ENCODE assay signal across 8 cellular contexts in genomic region chr7:124101173-124101768, GRCh38.
DNase-seq lines count a peak whose midpoint lies in the region; ATAC-seq and TF ChIP-seq lines count a peak whose summit lies in the region.

No MANE protein-coding gene starts in this region.

- no TSS peak for BruUV-seq in MCF 10A (replicated peaks; lab: Mats Ljungman, UMichigan)

- peak; percentile 63 for DNase-seq in MCF 10A (ENCODE audit: unreplicated experiment)
- DNase-seq in breast epithelium (ENCODE audit: low spot score in 2 of 2) = no peak
- DNase-seq in NCI-H82 (lab: John Stamatoyannopoulos, UW) = peak; percentile 53
- DNase-seq in foreskin fibroblast = no peak
- DNase-seq in type B pancreatic cell (ENCODE audit: extremely low spot score, unreplicated experiment) = no peak
- no peak for DNase-seq in NK-92 treated with Interleukin-12 subunit alpha and Interleukin-12 subunit beta, amount 100 ng/mL, for 24 hours (lab: John Stamatoyannopoulos, UW)

- CTCF ChIA-PET in MCF 10A (lab: Yijun Ruan, JAX) = interaction anchor here (0.5 to 3.4 kb wide), 48 partner anchors 10 to 892 kb away, joined by 3 to 36 read pairs (median 4); partner anchors contain the start of gene GPR37

- POLR2A ChIA-PET in MCF 10A (lab: Yijun Ruan, JAX) = interaction anchor here (1.0 to 1.1 kb wide), 2 partner anchors 11 to 17 kb away, joined by 3 read pairs; no protein-coding TSS in a partner anchor

- no peak overlapping the region for H3K4me3 Mint-ChIP-seq in MCF 10A (ENCODE audit: unreplicated experiment)
- H3K4me3 Mint-ChIP-seq in type B pancreatic cell = no peak overlapping the region

- H3K27ac Mint-ChIP-seq in MCF 10A (ENCODE audit: low read depth, unreplicated experiment) (no peak overlapping the region), type B pancreatic cell (no peak overlapping the region)

- intact Hi-C loops in MCF 10A (cut with micrococcal nuclease) (loop anchor here (1.0 to 10.0 kb wide), 4 partner anchors 54 to 755 kb away; no protein-coding TSS in a partner anchor), breast epithelium (cut with DNase I; ENCODE audit: low total_unique reads) (no loop called here)

- no peaks in the 10 kb centered on the region for H3K27me3 Mint-ChIP-seq in MCF 10A (ENCODE audit: insufficient read depth, unreplicated experiment)
- H3K27me3 Mint-ChIP-seq in type B pancreatic cell = no peaks in the 10 kb centered on the region

- H3K36me3 Mint-ChIP-seq in MCF 10A (ENCODE audit: insufficient read depth, unreplicated experiment) (peaks cover 4% of the 10 kb centered on the region), type B pancreatic cell (no peaks in the 10 kb centered on the region)

- H3K4me1 ChIP-seq in breast epithelium = no peaks in the 10 kb centered on the region

- peaks cover 0 to 6% of the 10 kb centered on the region in 2 donors for H3K9me3 ChIP-seq in breast epithelium

- H3K4me3 ChIP-seq in breast epithelium (no peak overlapping the region), foreskin fibroblast (ENCODE audit: low read depth in 1 of 2, low read length in 2 of 2) (no peak overlapping the region)

- peaks cover 9% of the 10 kb centered on the region for H3K4me1 Mint-ChIP-seq in MCF 10A (ENCODE audit: insufficient read depth, unreplicated experiment)
- H3K4me1 Mint-ChIP-seq in type B pancreatic cell (ENCODE audit: unreplicated experiment) = no peaks in the 10 kb centered on the region

- H3K27ac ChIP-seq in breast epithelium = no peak overlapping the region

- no peaks in the 10 kb centered on the region for H3K27me3 ChIP-seq in breast epithelium

- no peaks in the 10 kb centered on the region for H3K36me3 ChIP-seq in breast epithelium

- H3K9me3 Mint-ChIP-seq in MCF 10A (ENCODE audit: unreplicated experiment) (peaks cover 7% of the 10 kb centered on the region), type B pancreatic cell (peaks cover 5% of the 10 kb centered on the region)

- TF ChIP-seq CTCF in MCF 10A (IDR thresholded peaks at IDR 0.05; ENCODE audit: unreplicated experiment) (peak; percentile 54), breast epithelium (IDR thresholded peaks at IDR 0.05) (no peak), foreskin fibroblast (IDR thresholded peaks at IDR 0.05; ENCODE audit: low read depth, low read length) (peak; percentile 14), type B pancreatic cell (conservative IDR thresholded peaks at IDR 0.05) (peak; percentile 78)

- ATAC-seq in GM19467 (IDR thresholded peaks at IDR 0.05; ENCODE audit: unreplicated experiment) = no peak
- ATAC-seq in HG02623 (IDR thresholded peaks at IDR 0.05; ENCODE audit: unreplicated experiment) = no peak

- TF ChIP-seq POLR2A in breast epithelium (IDR thresholded peaks at IDR 0.05) = no peak

Comparison
In these comparisons a context has a peak if more than half of its experiments do, and no peak if none do; other contexts are left out.
1. DNase-seq: peak in MCF 10A (single experiment) and NCI-H82 (single experiment); none in breast epithelium (0 of 2), foreskin fibroblast (0 of 2), type B pancreatic cell (single experiment) and NK-92 treated with Interleukin-12 subunit alpha and Interleukin-12 subunit beta, amount 100 ng/mL, for 24 hours (single experiment).
2. CTCF ChIP-seq: peak in MCF 10A (single experiment), foreskin fibroblast (single experiment) and type B pancreatic cell (single experiment); none in breast epithelium (0 of 3).